8 cellular contexts compared by ENCODE assay signal in the genomic region with DNA sequence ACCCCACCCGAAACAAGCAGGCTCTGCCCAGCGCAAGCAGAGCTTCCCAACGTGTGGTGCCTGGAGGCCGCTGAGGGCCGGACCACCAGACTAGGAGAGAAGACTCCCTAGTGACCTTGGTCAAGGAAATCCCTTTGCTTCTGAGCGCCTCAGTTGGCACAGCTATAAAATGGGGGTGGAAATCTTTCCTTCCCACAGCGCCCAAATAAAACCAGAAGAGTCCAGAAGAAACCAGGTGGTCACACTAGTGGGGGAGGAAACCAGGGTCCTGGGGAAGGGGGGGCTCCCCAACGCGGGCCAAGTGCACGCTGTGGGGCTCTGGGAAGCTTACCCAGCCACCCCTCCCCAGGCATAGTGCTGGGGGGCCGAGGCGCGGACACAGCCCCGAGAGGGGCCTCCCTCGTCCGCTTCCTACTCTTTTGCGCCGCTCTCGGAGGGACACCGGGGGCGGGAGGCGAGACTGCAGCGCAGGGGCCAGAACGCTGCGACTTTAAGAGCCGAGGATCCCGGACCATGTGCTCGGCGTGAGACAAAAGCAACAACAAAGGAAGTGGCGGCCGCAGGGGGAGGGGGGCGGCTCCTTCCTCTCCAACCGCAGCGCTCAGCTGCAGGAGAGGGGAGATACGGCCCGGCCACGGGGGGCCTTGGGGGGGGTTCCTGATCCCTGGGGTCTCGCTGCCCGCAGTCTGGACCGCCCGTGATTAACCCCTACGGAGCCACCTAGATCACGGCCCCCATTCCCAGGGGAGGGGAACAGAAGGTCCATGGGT. TPM values are rescaled to one million over a fixed set of nuclear protein-coding genes. Genes with fewer than 3 reads are reported as not detected.
DNase-seq lines count a peak whose midpoint lies in the region; ATAC-seq, FAIRE-seq and TF ChIP-seq lines count a peak whose summit lies in the region.

No MANE protein-coding gene starts in this region.

- peaks cover 16% of the 10 kb centered on the region for H3K36me3 Mint-ChIP-seq in T-cell

- peak overlapping the region; percentile 95 to 97 for H3K27ac ChIP-seq in A549
- H3K27ac ChIP-seq in KOPT-K1 (ENCODE audit: low read depth, low read length, poor library complexity, severe bottlenecking): peak overlapping the region; percentile 95

- TF ChIP-seq POLR2A in A549 (IDR thresholded peaks at IDR 0.05; ENCODE audit: low read length): no peak

- TF ChIP-seq EP300 in A549 (IDR thresholded peaks at IDR 0.05): no peak

- H3K4me1 ChIP-seq in A549: peaks cover 50% of the 10 kb centered on the region

- peaks cover 67 to 75% (median 67%) of the 10 kb centered on the region in 3 donors for H3K4me1 Mint-ChIP-seq in T-cell

- peak overlapping the region; percentile 84 for H3K4me3 ChIP-seq in A549

- intact Hi-C loops in left ventricle myocardium superior (cut with micrococcal nuclease) (no loop called here), posterior vena cava (cut with DNase I) (loop anchor here (5.0 to 10.0 kb wide), 2 partner anchors 92 to 496 kb away; a partner anchor contains a TSS)

- no peak for TF ChIP-seq CTCF in A549 (IDR thresholded peaks at IDR 0.05)

- H3K9me3 ChIP-seq in A549 (no peaks in the 10 kb centered on the region), KOPT-K1 (ENCODE audit: insufficient read depth, low read length, poor library complexity, severe bottlenecking) (peaks cover 5% of the 10 kb centered on the region)

- peak overlapping the region; percentile 98 to 100 for H3K27ac Mint-ChIP-seq in T-cell

- 2% methylated on average over 28 of the region's 43 CpGs for WGBS in A549 (ENCODE audit: missing lambda C conversion rate)

- CTCF ChIA-PET in A549 (lab: Yijun Ruan, JAX) (interaction anchor here (1.0 to 6.2 kb wide), 6 partner anchors 13 to 806 kb away, joined by 3 to 37 read pairs (median 4); a partner anchor contains a TSS), T-cell (lab: Charles Lee) (interaction anchor here (0.7 to 3.0 kb wide), 6 partner anchors 8 to 791 kb away, joined by 3 to 19 read pairs (median 4); a partner anchor contains a TSS)

- no peak for TF ChIP-seq RAD21 in A549 (conservative IDR thresholded peaks at IDR 0.05 in 1 of 2, IDR thresholded peaks at IDR 0.05 in 1 of 2)

- peak overlapping the region; percentile 97 to 99 (median 98) for H3K4me3 Mint-ChIP-seq in T-cell

- DNase-seq in A549 (ENCODE audit: low read depth in 1 of 2, low spot score in 1 of 2) (peak; percentile 59 to 77), GM18507 (ENCODE audit: extremely low spot score, insufficient read length, low read depth) (peak; percentile 65), T-cell (peak; percentile 71 to 90 (median 82)), amniotic stem cell (lab: John Stamatoyannopoulos, UW) (peak; percentile 23), left ventricle myocardium superior (peak; percentile 88), posterior vena cava (ENCODE audit: low spot score) (peak; percentile 95), ureter (ENCODE audit: low spot score) (peak; percentile 85)

- POLR2A ChIA-PET in A549 (lab: Yijun Ruan, JAX) (interaction anchor here (0.5 to 1.9 kb wide), 10 partner anchors 13 to 412 kb away, joined by 3 to 11 read pairs (median 4); a partner anchor contains a TSS), T-cell (lab: Charles Lee) (interaction anchor here in 1 of 2 donors (2.6 kb wide), 1 partner anchor 11 kb away, joined by 9 read pairs; no protein-coding TSS in a partner anchor)

- H3K36me3 ChIP-seq in KOPT-K1 (ENCODE audit: insufficient read depth, low read length): peaks cover 18% of the 10 kb centered on the region

- H3K9me3 Mint-ChIP-seq in T-cell: no peaks in the 10 kb centered on the region

- ATAC-seq in A549 (peak; percentile 32 to 58; a peak in 4 of 6 replicates), T-cell (replicated peaks in 1 of 4) (peak; percentile 21 to 41 (median 34)), left ventricle myocardium superior (peak; percentile 54)

- no peaks in the 10 kb centered on the region for H3K27me3 Mint-ChIP-seq in T-cell

- peak overlapping the region; percentile 97 for H3K4me2 ChIP-seq in A549

- no peak for FAIRE-seq in A549 (lab: Jason Lieb, UNC)
- peak; percentile 80 for FAIRE-seq in GM18507 (lab: Jason Lieb, UNC)

TF ChIP-seq in A549, 52 proteins besides CTCF, POLR2A, EP300 and RAD21:
- TF ChIP-seq TFCP2L1 (CRISPR knock-in tag; IDR thresholded peaks at IDR 0.05) (0 out of 2 replicates have a peak, but pooled peaks have one; percentile 17), MYC (IDR thresholded peaks at IDR 0.05; ENCODE audit: borderline replicate concordance, low read length) (peak; percentile 96), KDM5A (IDR thresholded peaks at IDR 0.05) (no peak), ESRRA (IDR thresholded peaks at IDR 0.05; ENCODE audit: borderline replicate concordance, low read length) (0 out of 2 replicates have a peak, but pooled peaks have one; percentile 38), NR3C1 (IDR thresholded peaks at IDR 0.05) (no peak), HDAC2 (IDR thresholded peaks at IDR 0.05) (0 out of 2 replicates have a peak, but pooled peaks have one; percentile 20), KDM1A (IDR thresholded peaks at IDR 0.05; ENCODE audit: low read depth) (peak; percentile 86), GATA3 (IDR thresholded peaks at IDR 0.05; ENCODE audit: borderline replicate concordance) (peak; percentile 29; the same call in 1 of the 2 replicates), CBX2 (IDR thresholded peaks at IDR 0.05; ENCODE audit: borderline replicate concordance, low read depth) (no peak)
- TF ChIP-seq, protein P1, sequence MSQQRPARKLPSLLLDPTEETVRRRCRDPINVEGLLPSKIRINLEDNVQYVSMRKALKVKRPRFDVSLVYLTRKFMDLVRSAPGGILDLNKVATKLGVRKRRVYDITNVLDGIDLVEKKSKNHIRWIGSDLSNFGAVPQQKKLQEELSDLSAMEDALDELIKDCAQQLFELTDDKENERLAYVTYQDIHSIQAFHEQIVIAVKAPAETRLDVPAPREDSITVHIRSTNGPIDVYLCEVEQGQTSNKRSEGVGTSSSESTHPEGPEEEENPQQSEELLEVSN (IDR thresholded peaks at IDR 0.05; ENCODE audit: borderline replicate concordance, low read depth): 0 out of 2 replicates have a peak, but pooled peaks have one; percentile 14
- TF ChIP-seq, protein P2, sequence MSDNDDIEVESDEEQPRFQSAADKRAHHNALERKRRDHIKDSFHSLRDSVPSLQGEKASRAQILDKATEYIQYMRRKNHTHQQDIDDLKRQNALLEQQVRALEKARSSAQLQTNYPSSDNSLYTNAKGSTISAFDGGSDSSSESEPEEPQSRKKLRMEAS (IDR thresholded peaks at IDR 0.05): peak; percentile 98
- TF ChIP-seq, protein P3, sequence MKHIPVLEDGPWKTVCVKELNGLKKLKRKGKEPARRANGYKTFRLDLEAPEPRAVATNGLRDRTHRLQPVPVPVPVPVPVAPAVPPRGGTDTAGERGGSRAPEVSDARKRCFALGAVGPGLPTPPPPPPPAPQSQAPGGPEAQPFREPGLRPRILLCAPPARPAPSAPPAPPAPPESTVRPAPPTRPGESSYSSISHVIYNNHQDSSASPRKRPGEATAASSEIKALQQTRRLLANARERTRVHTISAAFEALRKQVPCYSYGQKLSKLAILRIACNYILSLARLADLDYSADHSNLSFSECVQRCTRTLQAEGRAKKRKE (CRISPR knock-in tag; IDR thresholded peaks at IDR 0.05; ENCODE audit: low read depth): peak; percentile 27; the same call in 1 of the 2 replicates

RNA-seq across cellular contexts. Expression of a gene that starts 0.9 kb away (rescaled TPM):
- polyA plus RNA-seq in A549 (2011; rRNA removed): 9.2 and 9.9 TPM in 2 replicates
- 26.5 and 39.3 TPM in 2 replicates for polyA plus RNA-seq in A549 (2012; cell fraction: cytosol; rRNA removed)
- 125 and 153 TPM in 2 replicates for polyA plus RNA-seq in A549 (2012; cell fraction: nucleus; rRNA removed)
- 30.4 to 35.8 TPM (median 32.7 TPM) in 3 replicates for polyA plus RNA-seq in A549 (2017; fragmentation: RNase III; extraction: RNeasy Plus Mini Kit Qiagen cat#74134 plus additional on column Dnase treatment)
- polyA minus RNA-seq in A549 (2011; rRNA and poly(A)+ RNA removed): 6.4 and 10.0 TPM in 2 replicates
- total RNA-seq in T-cell: 100 to 1,000 TPM; 250 to 319 (median 294) TPM
- total RNA-seq in left ventricle myocardium superior: 32.4 TPM
- 10 to 100 TPM; 16.2 to 16.6 TPM for total RNA-seq in posterior vena cava
- total RNA-seq in ureter: 71.5 TPM

RNA-seq across cellular contexts. Expression of a gene that starts 12.8 kb away (rescaled TPM):
- polyA plus RNA-seq in A549 (2011; rRNA removed) (0.08 and 0.09 TPM in 2 replicates), A549 (2017; fragmentation: RNase III; extraction: RNeasy Plus Mini Kit Qiagen cat#74134 plus additional on column Dnase treatment) (not detected in 3 replicates)
- 0.01 TPM in 1 of 2 replicates, not detected in the other for polyA plus RNA-seq in A549 (2012; cell fraction: cytosol; rRNA removed)
- polyA plus RNA-seq in A549 (2012; cell fraction: nucleus; rRNA removed): 0.10 and 0.38 TPM in 2 replicates
- polyA minus RNA-seq in A549 (2011; rRNA and poly(A)+ RNA removed): 0.10 and 0.12 TPM in 2 replicates
- total RNA-seq in T-cell (1 to 10 TPM; 1.6 to 3.1 (median 2.8) TPM), left ventricle myocardium superior (0.20 TPM), posterior vena cava (under 1 TPM in 1 of 2 donors, not detected in 1; 0.14 TPM), ureter (not detected)

Comparison
In these comparisons a context has a peak if more than half of its experiments do, and no peak if none do; other contexts are left out.
1. Peak in every context shown above with its lines: DNase-seq, ATAC-seq, H3K4me3 ChIP-seq and H3K27ac ChIP-seq.
2. DNase-seq: peak in every context shown above with its lines; median percentile 95 in posterior vena cava; 88 in left ventricle myocardium superior; 85 in ureter; 82 in T-cell; 68 in A549; 65 in GM18507; 23 in amniotic stem cell.